Comparison of ENCODE assay signal across 8 cellular contexts in the genomic region with DNA sequence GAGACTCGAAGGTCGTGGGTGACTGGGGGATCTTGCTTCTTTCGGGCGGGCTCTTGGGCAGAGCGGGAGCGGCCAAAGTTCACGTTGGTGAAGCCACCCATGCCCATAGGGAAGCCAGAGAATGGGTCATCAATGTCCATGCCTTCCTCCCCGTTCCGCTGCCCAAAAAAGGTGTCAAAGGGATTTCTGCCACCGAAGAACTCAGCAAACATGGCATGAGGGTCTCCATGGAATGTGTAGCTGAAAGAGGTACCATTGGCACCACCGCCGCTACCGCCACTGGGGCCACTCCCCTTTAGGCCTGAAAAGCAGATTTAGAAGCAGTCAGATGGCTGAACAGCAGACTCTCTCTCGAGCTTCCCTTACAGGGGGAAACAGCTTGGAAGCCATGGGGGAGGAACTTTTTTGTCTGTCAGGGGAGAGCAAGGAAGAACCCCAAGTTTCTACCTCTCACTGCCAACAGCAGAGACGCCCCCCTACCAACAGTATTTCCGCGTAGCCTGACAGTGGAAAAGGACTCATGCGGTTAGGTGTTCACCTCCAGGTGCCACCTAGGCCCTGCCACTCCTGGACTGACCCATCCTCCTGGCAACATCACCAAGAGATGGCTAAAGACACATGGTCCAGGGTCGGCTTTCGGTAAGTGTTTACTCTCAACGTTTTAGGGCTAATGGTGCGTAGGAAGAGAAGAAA. TPM values are rescaled to one million over a fixed set of nuclear protein-coding genes. Genes with fewer than 3 reads are reported as not detected.
A peak's percentile ranks its signal among the peaks of the same experiment; 100 is the strongest.
DNase-seq lines count a peak whose midpoint lies in the region; ATAC-seq, FAIRE-seq and TF ChIP-seq lines count a peak whose summit lies in the region.

No MANE protein-coding gene starts in this region.

- H3K4me1 ChIP-seq in ascending aorta (peaks cover 8 to 34% of the 10 kb centered on the region in 2 donors), right lobe of liver (peaks cover 0 to 66% (median 24%) of the 10 kb centered on the region in 4 donors), transverse colon (peaks cover 24 to 54% (median 36%) of the 10 kb centered on the region in 4 donors)

- CTCF ChIA-PET in HEK293T (lab: Yijun Ruan, JAX): interaction anchor here (1.9 kb wide), 1 partner anchor 13 kb away, joined by 7 read pairs; no protein-coding TSS in a partner anchor

- POLR2A ChIA-PET in HEK293T (lab: Yijun Ruan, JAX): interaction anchor here (0.7 to 2.0 kb wide), 7 partner anchors 9 to 90 kb away, joined by 3 to 53 read pairs (median 7); a partner anchor contains a TSS

- peaks cover 23 to 36% of the 10 kb centered on the region in 2 donors for H3K36me3 ChIP-seq in ascending aorta
- peaks cover 0 to 27% (median 15%) of the 10 kb centered on the region in 4 donors for H3K36me3 ChIP-seq in right lobe of liver
- peaks cover 0 to 25% (median 13%) of the 10 kb centered on the region in 4 donors for H3K36me3 ChIP-seq in transverse colon

- WGBS in right lobe of liver (ENCODE audit: insufficient coverage, low coverage, low lambda C conversion rate, missing lambda C conversion rate): 13% methylated on average over 17 of the region's 22 CpGs
- 8 to 10% methylated on average over 5 to 22 of the region's 22 CpGs for WGBS in transverse colon (ENCODE audit: low coverage in 1 of 2), 2 donors

- H3K4me3 ChIP-seq in ascending aorta: peak overlapping the region; percentile 96 to 98
- peak overlapping the region; percentile 73 to 98 (median 86) for H3K4me3 ChIP-seq in right lobe of liver
- peak overlapping the region; percentile 64 to 99 (median 94) for H3K4me3 ChIP-seq in transverse colon

- H3K27ac ChIP-seq in ascending aorta (peak overlapping the region; percentile 99), right lobe of liver (peak overlapping the region; percentile 100), transverse colon (peak overlapping the region; percentile 98 to 100 (median 100))

- DNase-seq in stimulated activated CD4-positive, alpha-beta T cell treated with anti-CD3 and anti-CD28 coated beads, Interleukin-15, amount 100 ng/mL, for 24 hours: peak; percentile 30
- DNase-seq in stimulated activated CD4-positive, alpha-beta T cell treated with anti-CD3 and anti-CD28 coated beads, Interleukin-4, amount 100 ng/mL, for 4 hours: no peak
- DNase-seq in ascending aorta (ENCODE audit: low spot score in 2 of 2) (no peak), right lobe of liver (peak; percentile 42 to 67 (median 65)), transverse colon (peak; percentile 29), D721Med (ENCODE audit: insufficient read length, low spot score) (no peak), NCI-H128 (lab: John Stamatoyannopoulos, UW; ENCODE audit: unreplicated experiment) (no peak), HEK293T (ENCODE audit: extremely low spot score) (no peak)

- FAIRE-seq in D721Med (lab: Jason Lieb, UNC): no peak

- no peak for TF ChIP-seq POLR2A in right lobe of liver (IDR thresholded peaks at IDR 0.05)
- TF ChIP-seq POLR2A in transverse colon (IDR thresholded peaks at IDR 0.05): no peak

- no peak for TF ChIP-seq EP300 in transverse colon (IDR thresholded peaks at IDR 0.05; ENCODE audit: low read depth)

- H3K9me3 ChIP-seq in ascending aorta (no peaks in the 10 kb centered on the region), right lobe of liver (no peaks in the 10 kb centered on the region), transverse colon (no peaks in the 10 kb centered on the region)

- no peaks in the 10 kb centered on the region for H3K27me3 ChIP-seq in ascending aorta
- H3K27me3 ChIP-seq in right lobe of liver: no peaks in the 10 kb centered on the region
- no peaks in the 10 kb centered on the region for H3K27me3 ChIP-seq in transverse colon

- TF ChIP-seq CTCF in ascending aorta (IDR thresholded peaks at IDR 0.05) (no peak), right lobe of liver (IDR thresholded peaks at IDR 0.05) (no peak), transverse colon (IDR thresholded peaks at IDR 0.05) (no peak), D721Med (IDR thresholded peaks at IDR 0.05; ENCODE audit: insufficient read depth, missing control alignments) (no peak)

- in situ Hi-C loops in transverse colon (cut with MboI; ENCODE audit: low pct_ligation_motif_present in 1 of 4, low pct_unique_long_range_greater_than_20kb in 1 of 4, low sequenced_read_pairs in 3 of 4): no loop called here

- intact Hi-C loops in ascending aorta (cut with DNase I): no loop called here
- intact Hi-C loops in right lobe of liver (cut with DNase I): no loop called here
- intact Hi-C loops in transverse colon (cut with DNase I; ENCODE audit: low total_unique reads): loop anchor here (10.0 kb wide), 1 partner anchor 1362 kb away; a partner anchor contains a TSS

- no peak for ATAC-seq in right lobe of liver

TF ChIP-seq in HEK293T, 16 proteins besides CTCF, POLR2A, EP300 and RAD21:
- no peak for TF ChIP-seq SP1 (IDR thresholded peaks at IDR 0.05)
- TF ChIP-seq CTBP1 (IDR thresholded peaks at IDR 0.05; ENCODE audit: borderline replicate concordance): no peak
- no peak for TF ChIP-seq ARNT (IDR thresholded peaks at IDR 0.05)
- TF ChIP-seq BHLHE40 (IDR thresholded peaks at IDR 0.05; ENCODE audit: borderline replicate concordance): no peak
- TF ChIP-seq FOXM1 (IDR thresholded peaks at IDR 0.05; ENCODE audit: borderline replicate concordance): no peak
- no peak for TF ChIP-seq SUZ12 (IDR thresholded peaks at IDR 0.05)
- TF ChIP-seq, protein P1, sequence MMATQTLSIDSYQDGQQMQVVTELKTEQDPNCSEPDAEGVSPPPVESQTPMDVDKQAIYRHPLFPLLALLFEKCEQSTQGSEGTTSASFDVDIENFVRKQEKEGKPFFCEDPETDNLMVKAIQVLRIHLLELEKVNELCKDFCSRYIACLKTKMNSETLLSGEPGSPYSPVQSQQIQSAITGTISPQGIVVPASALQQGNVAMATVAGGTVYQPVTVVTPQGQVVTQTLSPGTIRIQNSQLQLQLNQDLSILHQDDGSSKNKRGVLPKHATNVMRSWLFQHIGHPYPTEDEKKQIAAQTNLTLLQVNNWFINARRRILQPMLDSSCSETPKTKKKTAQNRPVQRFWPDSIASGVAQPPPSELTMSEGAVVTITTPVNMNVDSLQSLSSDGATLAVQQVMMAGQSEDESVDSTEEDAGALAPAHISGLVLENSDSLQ (IDR thresholded peaks at IDR 0.05): no peak
- TF ChIP-seq LEF1 (IDR thresholded peaks at IDR 0.05; ENCODE audit: borderline replicate concordance): no peak
- TF ChIP-seq TARDBP (IDR thresholded peaks at IDR 0.05): no peak
- TF ChIP-seq L3MBTL2 (conservative IDR thresholded peaks at IDR 0.05): no peak
- TF ChIP-seq ELF4 (IDR thresholded peaks at IDR 0.05): no peak
- TF ChIP-seq FOXK2 (IDR thresholded peaks at IDR 0.05): no peak
- no peak for TF ChIP-seq NFRKB (IDR thresholded peaks at IDR 0.05)
- TF ChIP-seq ZNF384 (IDR thresholded peaks at IDR 0.05): no peak
- no peak for TF ChIP-seq FOXA1 (IDR thresholded peaks at IDR 0.05)
- TF ChIP-seq HDGF (IDR thresholded peaks at IDR 0.05; ENCODE audit: borderline replicate concordance): no peak

RNA-seq across cellular contexts. Expression of a gene that starts 1.3 kb away (rescaled TPM):
- total RNA-seq in ascending aorta: 73.8 TPM
- 10 to 100 TPM; 35.7 to 76.8 (median 52.1) TPM for total RNA-seq in right lobe of liver
- total RNA-seq in transverse colon: 100 to 1,000 TPM in 2 of 4 donors, 10 to 100 TPM in 2; 20.3 to 111 (median 93.8) TPM

RNA-seq across cellular contexts. Expression of a gene that starts 12.5 kb away (rescaled TPM):
- total RNA-seq in ascending aorta (88.7 TPM), right lobe of liver (10 to 100 TPM; 37.9 to 99.0 (median 77.0) TPM), transverse colon (100 to 1,000 TPM in 1 of 4 donors, 10 to 100 TPM in 3; 36.6 to 145 (median 69.3) TPM)

RNA-seq across cellular contexts. Expression of a gene that starts 21.0 kb away (rescaled TPM):
- 123 TPM for total RNA-seq in ascending aorta
- total RNA-seq in right lobe of liver: 10 to 100 TPM; 25.2 to 63.5 (median 29.8) TPM
- 100 to 1,000 TPM; 295 to 569 (median 362) TPM for total RNA-seq in transverse colon

RNA-seq across cellular contexts. Expression of a gene that starts 41.7 kb away (rescaled TPM):
- total RNA-seq in ascending aorta: 17.1 TPM
- under 1 TPM in 4 of 6 experiments, not detected in 2; 0.16 to 0.32 (median 0.29) TPM for total RNA-seq in right lobe of liver
- 1 to 10 TPM in 2 of 4 donors, not detected in 2; 1.1 to 1.2 TPM for total RNA-seq in transverse colon

RNA-seq across cellular contexts. Expression of a gene that starts 55.0 kb away (rescaled TPM):
- total RNA-seq in ascending aorta (612 TPM), right lobe of liver (100 to 1,000 TPM in 4 of 6 experiments, 10 to 100 TPM in 2; 81.7 to 275 (median 112) TPM), transverse colon (100 to 1,000 TPM; 380 to 710 (median 454) TPM)

Comparison
In these comparisons a context has a peak if more than half of its experiments do, and no peak if none do; other contexts are left out.
1. DNase-seq: peak in stimulated activated CD4-positive, alpha-beta T cell treated with anti-CD3 and anti-CD28 coated beads, Interleukin-15, amount 100 ng/mL, for 24 hours (single experiment), right lobe of liver (3 of 3) and transverse colon (single experiment); none in stimulated activated CD4-positive, alpha-beta T cell treated with anti-CD3 and anti-CD28 coated beads, Interleukin-4, amount 100 ng/mL, for 4 hours (0 of 2), ascending aorta (0 of 2), D721Med (single experiment), NCI-H128 (single experiment) and HEK293T (single experiment).
2. Peak in every context shown above with its lines, with median percentiles within 50 percentile points of each other: H3K27ac ChIP-seq and H3K4me3 ChIP-seq.